ENCODE assay signal across 18 cellular contexts in genomic region chr3:132262305-132262704, GRCh38. TPM values are rescaled to one million over a fixed set of nuclear protein-coding genes. Genes with fewer than 3 reads are reported as not detected.
DNase-seq lines count a peak whose midpoint lies in the region; ATAC-seq and TF ChIP-seq lines count a peak whose summit lies in the region.
"Had no signal": no experiment of that assay in that cellular context is flagged by ENCODE, and none has a peak within 500 bp of the region (broad histone marks: within the 10 kb centered on the region; RNA-seq: fewer than 3 reads in every experiment).

No MANE protein-coding gene starts in this region.

- peaks cover 2% of the 10 kb centered on the region for H3K4me1 Mint-ChIP-seq in type B pancreatic cell (ENCODE audit: unreplicated experiment)

- DNase-seq in HT-29 (ENCODE audit: low spot score) (peak; percentile 23), type B pancreatic cell (ENCODE audit: extremely low spot score, unreplicated experiment) (no peak), erythroblast (lab: John Stamatoyannopoulos, UW) (no peak), CD1c-positive myeloid dendritic cell (ENCODE audit: extremely low spot score) (no peak)
- DNase-seq: 8988T; Calu3; CD8-positive, alpha-beta T cell; DMS53; DND-41; EL; H9 had no signal

- TF ChIP-seq CTCF in VCaP (conservative IDR thresholded peaks at IDR 0.05) (no peak), type B pancreatic cell (conservative IDR thresholded peaks at IDR 0.05) (no peak)

- H3K4me3 Mint-ChIP-seq in type B pancreatic cell: no peak overlapping the region
- H3K4me3 Mint-ChIP-seq: CD14-positive monocyte; CD8-positive, alpha-beta T cell; H9 had no signal

- no peaks in the 10 kb centered on the region for H3K27me3 Mint-ChIP-seq in type B pancreatic cell

- peak overlapping the region; percentile 78 for H3K27ac Mint-ChIP-seq in type B pancreatic cell
- H3K27ac Mint-ChIP-seq: CD8-positive, alpha-beta T cell; H9 had no signal

- no peak for ATAC-seq in HG02623 (IDR thresholded peaks at IDR 0.05; ENCODE audit: unreplicated experiment)
- ATAC-seq: CD8-positive, alpha-beta T cell; GM12878 had no signal

- no peaks in the 10 kb centered on the region for H3K27me3 ChIP-seq in esophagus (ENCODE audit: control insufficient read depth in 1 of 2, insufficient read depth in 2 of 2, low read length in 2 of 2)
- H3K27me3 ChIP-seq: BLaER1 had no signal

- peak overlapping the region; percentile 99 for H3K27ac ChIP-seq in VCaP
- H3K27ac ChIP-seq in esophagus (ENCODE audit: low read depth in 2 of 2, low read length in 1 of 2): peak overlapping the region; percentile 66 to 71
- H3K27ac ChIP-seq: BLaER1 had no signal

- peaks cover 0 to 10% of the 10 kb centered on the region in 2 donors for H3K4me1 ChIP-seq in esophagus (ENCODE audit: control insufficient read depth in 2 of 2, insufficient read depth in 2 of 2, low read length in 1 of 2)
- H3K4me1 ChIP-seq: BLaER1 had no signal

- WGBS in esophagus, 2 donors: 49 to 66% methylated on average over 2 of the region's 2 CpGs

- H3K9me3 ChIP-seq in esophagus (ENCODE audit: control insufficient read depth in 2 of 2, insufficient read depth in 1 of 2, low read depth in 1 of 2, low read length in 1 of 2): no peaks in the 10 kb centered on the region
- H3K9me3 ChIP-seq: BLaER1 had no signal

- H3K36me3 ChIP-seq in esophagus (ENCODE audit: control insufficient read depth in 2 of 2, insufficient read depth in 2 of 2, low read length in 1 of 2): no peaks in the 10 kb centered on the region
- H3K36me3 ChIP-seq: BLaER1 had no signal

- peaks cover 2% of the 10 kb centered on the region for H3K9me3 Mint-ChIP-seq in type B pancreatic cell
- H3K9me3 Mint-ChIP-seq: CD14-positive monocyte; CD8-positive, alpha-beta T cell had no signal

- H3K4me3 ChIP-seq in esophagus (ENCODE audit: low read depth in 1 of 2, low read length in 2 of 2): no peak overlapping the region
- H3K4me3 ChIP-seq: BLaER1, GM12878 had no signal

- no peaks in the 10 kb centered on the region for H3K36me3 Mint-ChIP-seq in type B pancreatic cell
- H3K36me3 Mint-ChIP-seq: CD14-positive monocyte; CD8-positive, alpha-beta T cell had no signal

- no peak for TF ChIP-seq POLR2A in erythroblast (IDR thresholded peaks at IDR 0.05; ENCODE audit: low read length)

RNA-seq across cellular contexts. Expression of gene ACP3, which starts 54.9 kb away (rescaled TPM):
- 2.8 and 4.0 TPM in 2 replicates for total RNA-seq in HT-29 (2014; rRNA removed; shearing (Covaris generic))
- 10 to 100 TPM; 22.5 to 48.4 TPM for polyA plus RNA-seq in esophagus
- 3.5 and 8.2 TPM in 2 replicates for total RNA-seq in type B pancreatic cell (ENCODE audit: low replicate concordance)
- total RNA-seq: CD8-positive, alpha-beta T cell; G401; GM12878 had no signal
